19 cellular contexts compared by ENCODE assay signal in genomic region chr4:4837316-4837715, GRCh38. TPM values are rescaled to one million over a fixed set of nuclear protein-coding genes. Genes with fewer than 3 reads are reported as not detected.
DNase-seq lines count a peak whose midpoint lies in the region; ATAC-seq, FAIRE-seq and TF ChIP-seq lines count a peak whose summit lies in the region.
"Had no signal": no experiment of that assay in that cellular context is flagged by ENCODE, and none has a peak within 500 bp of the region (broad histone marks: within the 10 kb centered on the region; RNA-seq: fewer than 3 reads in every experiment).

No MANE protein-coding gene starts in this region.

- no peak overlapping the region for H3K18ac ChIP-seq in H1 (ENCODE audit: extremely low read depth, low read length)

- H4K91ac ChIP-seq in H1 (replicated peaks; ENCODE audit: insufficient read length, low read length), result peak overlapping the region; percentile 40

- no peak overlapping the region for H3K56ac ChIP-seq in H1 (replicated peaks; ENCODE audit: insufficient read length, low read depth, low read length)

- no peak overlapping the region for H2BK20ac ChIP-seq in H1 (ENCODE audit: low read length)

- ATAC-seq in HG02759 (IDR thresholded peaks at IDR 0.05; ENCODE audit: unreplicated experiment) (no peak), HG02588 (IDR thresholded peaks at IDR 0.05; ENCODE audit: unreplicated experiment) (no peak)

- H3K9ac ChIP-seq in BLaER1 treated with 17β-estradiol and CSF1 and Interleukin-3, amounts not matched to agents 10 nM and 100 nM, result no peak overlapping the region
- H3K9ac ChIP-seq in H1 (replicated peaks in 1 of 4; ENCODE audit: extremely low read depth in 1 of 4, low read depth in 3 of 4, low read length in 3 of 4), result peak overlapping the region in 1 of 4 experiments; percentile 65; a peak in 1 of 7 replicates
- no peak overlapping the region for H3K9ac ChIP-seq in smooth muscle cell (ENCODE audit: low read depth)
- H3K9ac ChIP-seq: BLaER1 had no signal

- DNase-seq in M059J (ENCODE audit: low read depth) (peak; percentile 36), H1 (ENCODE audit: low read depth in 1 of 2, low spot score in 2 of 2) (no peak), mesenteric fat pad (ENCODE audit: low spot score) (peak; percentile 43), immature natural killer cell (no peak), smooth muscle cell (lab: John Stamatoyannopoulos, UW; ENCODE audit: unreplicated experiment) (no peak)
- DNase-seq: CD8-positive, alpha-beta memory T cell; DND-41; GF-D8; Karpas-422; NCI-H1105 treated with DMSO at 0.1 percent for 48 hours; NCI-H1694 treated with DMSO at 0.1 percent for 48 hours; NCI-H526 treated with DMSO at 0.1 percent for 48 hours; RPMI8226; SIG-M5 had no signal

- H3F3A ChIP-seq in smooth muscle cell (ENCODE audit: low read depth), result no peaks in the 10 kb centered on the region

- no peak overlapping the region for H3K23ac ChIP-seq in H1 (ENCODE audit: insufficient read length)

- H2AFZ ChIP-seq in H1 (ENCODE audit: low read length) (no peak overlapping the region), smooth muscle cell (ENCODE audit: low read depth) (no peak overlapping the region)

- peaks cover 16 to 24% (median 19%) of the 10 kb centered on the region in 11 experiments; a peak in 21 of 22 replicates for H3K9me3 ChIP-seq in BLaER1 treated with 17β-estradiol and CSF1 and Interleukin-3, amounts not matched to agents 10 nM and 100 nM (replicated peaks in 1 of 11)
- H3K9me3 ChIP-seq in H1 (ENCODE audit: insufficient read depth in 2 of 2, low read depth in 1 of 2, low read length in 1 of 2), result peaks cover 0 to 4% of the 10 kb centered on the region in 2 experiments; a peak in 2 of 4 replicates
- H3K9me3 ChIP-seq in smooth muscle cell (replicated peaks; ENCODE audit: low read depth), result no peaks in the 10 kb centered on the region

- no peak for TF ChIP-seq POLR2A in H1 (IDR thresholded peaks at IDR 0.05; ENCODE audit: control extremely low read depth in 1 of 2, low read depth in 2 of 2, low read length in 2 of 2)

- peaks cover 0 to 7% (median 6%) of the 10 kb centered on the region in 3 donors for H3K27me3 Mint-ChIP-seq in immature natural killer cell (ENCODE audit: low read depth in 3 of 3)

- no peak overlapping the region for H3K14ac ChIP-seq in H1 (ENCODE audit: insufficient read length)

- no peak overlapping the region for H3K4me3 ChIP-seq in BLaER1 treated with 17β-estradiol and CSF1 and Interleukin-3, amounts not matched to agents 10 nM and 100 nM
- H3K4me3 ChIP-seq in H1 (ENCODE audit: extremely low read depth in 1 of 4, insufficient read depth in 2 of 4, low read depth in 3 of 4, low read length in 4 of 4), result no peak overlapping the region
- H3K4me3 ChIP-seq in smooth muscle cell, result no peak overlapping the region
- H3K4me3 ChIP-seq: BLaER1 had no signal

- no peak for FAIRE-seq in H1 (lab: Jason Lieb, UNC)
- FAIRE-seq: D721Med had no signal

- peaks cover 15 to 29% (median 20%) of the 10 kb centered on the region in 10 experiments for H3K4me1 ChIP-seq in BLaER1 treated with 17β-estradiol and CSF1 and Interleukin-3, amounts not matched to agents 10 nM and 100 nM
- peaks cover 0 to 3% (median 0%) of the 10 kb centered on the region in 4 experiments; a peak in 2 of 7 replicates for H3K4me1 ChIP-seq in H1 (replicated peaks in 1 of 4; ENCODE audit: control insufficient read depth in 3 of 4, insufficient read depth in 4 of 4, low read length in 3 of 4)
- H3K4me1 ChIP-seq in smooth muscle cell (ENCODE audit: low read depth), result peaks cover 12% of the 10 kb centered on the region

- WGBS in H1 (ENCODE audit: extremely low coverage in 1 of 2, insufficient coverage in 1 of 2, insufficient read length in 1 of 2, insufficient replicate concordance in 2 of 2, low coverage in 1 of 2, low lambda C conversion rate in 2 of 2, missing lambda C conversion rate in 1 of 2), 2 experiments, result 100% methylated on average over 2 of the region's 2 CpGs; no CpG with 5 or more reads in 1 of the 2 experiments
- WGBS in smooth muscle cell (ENCODE audit: low lambda C conversion rate), result 95% methylated on average over 2 of the region's 2 CpGs

- H3K4me1 Mint-ChIP-seq in immature natural killer cell, result no peaks in the 10 kb centered on the region
- H3K4me1 Mint-ChIP-seq: CD8-positive, alpha-beta memory T cell had no signal

- CTCF ChIA-PET in H1 (lab: Charles Lee; ENCODE audit: partially characterized antibody), result interaction anchor here (0.9 to 4.9 kb wide), 5 partner anchors 11 to 159 kb away, joined by 3 to 31 read pairs (median 6); no protein-coding TSS in a partner anchor

- peaks cover 0 to 3% of the 10 kb centered on the region in 2 experiments; a peak in 2 of 4 replicates for H3K79me2 ChIP-seq in H1 (ENCODE audit: control insufficient read depth in 1 of 2, insufficient read depth in 2 of 2, low read length in 2 of 2)
- H3K79me2 ChIP-seq in smooth muscle cell (ENCODE audit: low read depth), result no peaks in the 10 kb centered on the region

- H2BK5ac ChIP-seq in H1 (ENCODE audit: low read depth, low read length), result no peak overlapping the region

- no peaks in the 10 kb centered on the region; a peak in 1 of 22 replicates for H4K20me1 ChIP-seq in BLaER1 treated with 17β-estradiol and CSF1 and Interleukin-3, amounts not matched to agents 10 nM and 100 nM
- peaks cover 0 to 3% of the 10 kb centered on the region in 2 experiments for H4K20me1 ChIP-seq in H1 (replicated peaks in 1 of 2; ENCODE audit: control insufficient read depth in 1 of 2, insufficient read depth in 2 of 2, low read length in 2 of 2)
- H4K20me1 ChIP-seq in smooth muscle cell (ENCODE audit: low read depth), result no peaks in the 10 kb centered on the region
- H4K20me1 ChIP-seq: BLaER1 had no signal

- H3K27me3 ChIP-seq in BLaER1 treated with 17β-estradiol and CSF1 and Interleukin-3, amounts not matched to agents 10 nM and 100 nM, result peaks cover 0 to 7% (median 0%) of the 10 kb centered on the region in 11 experiments; a peak in 1 of 22 replicates
- H3K27me3 ChIP-seq in H1 (replicated peaks in 1 of 4; ENCODE audit: control insufficient read depth in 3 of 4, extremely low read depth in 1 of 4, insufficient read depth in 3 of 4, low read length in 3 of 4) (peaks cover 0 to 7% (median 5%) of the 10 kb centered on the region in 4 experiments; a peak in 3 of 7 replicates), smooth muscle cell (ENCODE audit: low read depth) (no peaks in the 10 kb centered on the region)
- H3K27me3 ChIP-seq: BLaER1 had no signal

- no peak for TF ChIP-seq EP300 in H1 (IDR thresholded peaks at IDR 0.05; ENCODE audit: borderline replicate concordance in 1 of 2, low read depth in 2 of 2, low read length in 2 of 2)

- H4K8ac ChIP-seq in H1 (ENCODE audit: extremely low read depth, insufficient read depth, low read length), result no peak overlapping the region

- TF ChIP-seq RAD21 in H1 (IDR thresholded peaks at IDR 0.05 in 1 of 2, conservative IDR thresholded peaks at IDR 0.05 in 1 of 2; ENCODE audit: low read depth in 2 of 2, low read length in 2 of 2), result no peak

- no peaks in the 10 kb centered on the region for H3K23me2 ChIP-seq in H1 (ENCODE audit: low read depth, low read length)

- H2AK5ac ChIP-seq in H1 (ENCODE audit: low read depth, low read length), result no peak overlapping the region

- no peak overlapping the region for H3K27ac ChIP-seq in BLaER1 treated with 17β-estradiol and CSF1 and Interleukin-3, amounts not matched to agents 10 nM and 100 nM
- H3K27ac ChIP-seq in H1 (ENCODE audit: low read depth, low read length), result no peak overlapping the region
- no peak overlapping the region for H3K27ac ChIP-seq in smooth muscle cell (ENCODE audit: low read depth)
- H3K27ac ChIP-seq: BLaER1 had no signal

- H3K4me2 ChIP-seq in BLaER1 treated with 17β-estradiol and CSF1 and Interleukin-3, amounts not matched to agents 10 nM and 100 nM, result peak overlapping the region in 6 of 11 experiments; percentile 71 to 86 (median 80); a peak in 4 of 22 replicates
- H3K4me2 ChIP-seq in H1 (ENCODE audit: insufficient read depth in 1 of 2, low read depth in 2 of 2, low read length in 2 of 2), result no peak overlapping the region
- H3K4me2 ChIP-seq in smooth muscle cell, result no peak overlapping the region

- no peaks in the 10 kb centered on the region for H3K79me1 ChIP-seq in H1 (ENCODE audit: low read depth, low read length)

- H2BK120ac ChIP-seq in H1 (replicated peaks; ENCODE audit: low read depth, low read length), result no peak overlapping the region

- POLR2A ChIA-PET in H1 (lab: Charles Lee; ENCODE audit: partially characterized antibody), result no interaction called here

- H3K4me3 Mint-ChIP-seq in immature natural killer cell, result no peak overlapping the region
- H3K4me3 Mint-ChIP-seq: CD8-positive, alpha-beta memory T cell had no signal

- H3K4ac ChIP-seq in H1 (replicated peaks; ENCODE audit: insufficient read length, low read depth, low read length), result no peak overlapping the region

- 0 out of 2 replicates have a peak overlapping the region, but pooled peaks have one; percentile 88 for H2BK15ac ChIP-seq in H1 (ENCODE audit: low read length)

- peak overlapping the region in 1 of 6 donors; percentile 6 for H3K27ac Mint-ChIP-seq in immature natural killer cell

- H3K36me3 ChIP-seq in BLaER1 treated with 17β-estradiol and CSF1 and Interleukin-3, amounts not matched to agents 10 nM and 100 nM, result no peaks in the 10 kb centered on the region
- H3K36me3 ChIP-seq in H1 (ENCODE audit: control insufficient read depth in 2 of 4, insufficient read depth in 4 of 4, low read length in 3 of 4) (no peaks in the 10 kb centered on the region), smooth muscle cell (ENCODE audit: low read depth) (no peaks in the 10 kb centered on the region)
- H3K36me3 ChIP-seq: BLaER1 had no signal

- H3K36me3 Mint-ChIP-seq in immature natural killer cell, result no peaks in the 10 kb centered on the region
- H3K36me3 Mint-ChIP-seq: CD8-positive, alpha-beta memory T cell had no signal

- no peak overlapping the region for H4K5ac ChIP-seq in H1 (ENCODE audit: insufficient read length, low read depth, low read length)

- no peak for TF ChIP-seq CTCF in H1 (IDR thresholded peaks at IDR 0.05; ENCODE audit: control extremely low read depth in 1 of 3, insufficient read depth in 1 of 3, low read depth in 1 of 3, low read length in 3 of 3)
- no peak for TF ChIP-seq CTCF in smooth muscle cell (IDR thresholded peaks at IDR 0.05; ENCODE audit: borderline replicate concordance, insufficient read depth, poor library complexity, severe bottlenecking)

- no peak overlapping the region; the same call in 1 of the 2 replicates for H2BK12ac ChIP-seq in H1 (ENCODE audit: low read depth, low read length)

- H3K9me3 Mint-ChIP-seq in immature natural killer cell, result peaks cover 0 to 2% (median 0%) of the 10 kb centered on the region in 6 donors

RNA-seq across cellular contexts. Expression of gene MSX1, which starts 22.1 kb away (rescaled TPM):
- total RNA-seq in M059J (2014; rRNA removed; shearing (Covaris generic)), result 11.4 and 12.6 TPM in 2 replicates
- not detected in 2 replicates for total RNA-seq in H1 (2021; fragmentation: NEBNext Ultra II Directional; extraction: Animal tissue kit (Norgen Biotek cat#: 25700))
- polyA plus RNA-seq in H1 (2011; rRNA removed) (0.47 and 0.75 TPM in 2 replicates), immature natural killer cell (under 1 TPM in 1 of 3 donors, not detected in 2; 0.19 TPM), smooth muscle cell (27.5 and 34.1 TPM in 2 replicates)
- 0.34 TPM for polyA plus RNA-seq in H1 (2011; cell fraction: cytosol; rRNA removed)
- 2.0 TPM for polyA plus RNA-seq in H1 (2011; cell fraction: nucleus; rRNA removed)
- 0.23 to 0.44 TPM (median 0.34 TPM) in 4 replicates for polyA plus RNA-seq in H1 (2012, experiment 1 of 2)
- polyA plus RNA-seq in H1 (2012, experiment 2 of 2), result 0.55 TPM
- 0.24 TPM for polyA plus RNA-seq in H1 (2013, experiment 1 of 2)
- 0.26 TPM for polyA plus RNA-seq in H1 (2013, experiment 2 of 2)
- polyA minus RNA-seq in H1 (2011; rRNA and poly(A)+ RNA removed), result not detected in 2 replicates
- not detected for polyA minus RNA-seq in H1 (2011; cell fraction: cytosol; rRNA and poly(A)+ RNA removed)
- polyA minus RNA-seq in H1 (2011; cell fraction: nucleus; rRNA and poly(A)+ RNA removed), result 0.30 TPM
- total RNA-seq in mesenteric fat pad (38.9 TPM), smooth muscle cell (13.4 and 15.5 TPM in 2 replicates)
- polyA plus RNA-seq: CD8-positive, alpha-beta memory T cell had no signal

Comparison
In these comparisons a context has a peak if more than half of its experiments do, and no peak if none do; other contexts are left out.
1. H3K4me2 ChIP-seq: peak in BLaER1 treated with 17β-estradiol and CSF1 and Interleukin-3, amounts not matched to agents 10 nM and 100 nM (6 of 11); none in H1 (0 of 2) and smooth muscle cell (single experiment).
2. DNase-seq: peak in M059J (single experiment) and mesenteric fat pad (single experiment); none in H1 (0 of 2), immature natural killer cell (0 of 3) and smooth muscle cell (single experiment).
3. RNA of gene MSX1, which starts 22.1 kb away (total RNA-seq): 38.9 TPM in mesenteric fat pad (single experiment), 13.4 to 15.5 TPM in smooth muscle cell and 11.4 to 12.6 TPM in M059J; not detected in H1; every median in the first group is over 10 times any median in the second.